36 cellular contexts compared by ENCODE assay signal in the genomic region with DNA sequence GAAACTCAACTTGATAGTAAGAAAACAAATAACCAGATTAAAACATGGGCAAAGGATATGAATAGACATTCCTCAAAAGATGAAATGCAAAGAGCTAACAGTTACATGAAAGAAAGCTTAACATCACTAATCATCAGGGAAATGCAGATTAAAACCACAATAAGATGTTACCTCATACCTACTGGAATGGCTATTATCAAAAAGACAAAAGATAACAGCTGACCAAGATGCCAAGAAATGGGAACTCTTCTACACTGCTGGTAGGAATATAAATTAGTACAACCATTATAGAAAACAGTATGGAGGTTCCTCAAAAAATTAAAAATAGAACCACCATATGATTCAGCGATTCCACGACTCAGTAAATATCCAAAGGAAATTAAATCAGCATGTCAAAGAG. TPM values are rescaled to one million over a fixed set of nuclear protein-coding genes. Genes with fewer than 3 reads are reported as not detected.
"Had no signal": no experiment of that assay in that cellular context is flagged by ENCODE, and none has a peak within 500 bp of the region (broad histone marks: within the 10 kb centered on the region; RNA-seq: fewer than 3 reads in every experiment).

No MANE protein-coding gene starts in this region.

- H3K4me3 ChIP-seq: MG63 had no signal

- DNase-seq: Karpas-422, Kasumi-1, MG63, MM.1S, MV-4-11, NCI-H1048, NCI-H1092, NCI-H1092 treated with DMSO at 0.1 percent for 48 hours, NCI-H1105, NCI-H1105 treated with DMSO at 0.1 percent for 48 hours, NCI-H1417, NCI-H1417 treated with DMSO at 0.1 percent for 48 hours, NCI-H1436, NCI-H1436 treated with DMSO at 0.1 percent for 48 hours, NCI-H146, NCI-H1694, NCI-H1694 treated with DMSO at 0.1 percent for 48 hours, NCI-H187, NCI-H187 treated with DMSO at 0.1 percent for 48 hours, NCI-H1930, NCI-H2029, NCI-H2029 treated with DMSO at 0.1 percent for 48 hours, NCI-H2081, NCI-H2081 treated with DMSO at 0.1 percent for 48 hours, NCI-H2107, NCI-H2171, NCI-H2171 treated with DMSO at 0.1 percent for 48 hours, NCI-H2227 treated with DMSO at 0.1 percent for 48 hours, NCI-H345, NCI-H446, NCI-H446 treated with DMSO at 0.1 percent for 48 hours, NCI-H510A, NCI-H510A treated with DMSO at 0.1 percent for 48 hours, NCI-H524, NCI-H524 treated with DMSO at 0.1 percent for 48 hours had no signal

- H3K27me3 ChIP-seq: MG63 had no signal

- H3K9me3 ChIP-seq: MG63 had no signal

- H3K36me3 ChIP-seq: MG63 had no signal

RNA-seq across cellular contexts. Expression of gene KCNH5, which starts 18.8 kb away (rescaled TPM):
- total RNA-seq: MCF 10A had no signal
